ENCODE assay signal across 1 cellular context in the genomic region with DNA sequence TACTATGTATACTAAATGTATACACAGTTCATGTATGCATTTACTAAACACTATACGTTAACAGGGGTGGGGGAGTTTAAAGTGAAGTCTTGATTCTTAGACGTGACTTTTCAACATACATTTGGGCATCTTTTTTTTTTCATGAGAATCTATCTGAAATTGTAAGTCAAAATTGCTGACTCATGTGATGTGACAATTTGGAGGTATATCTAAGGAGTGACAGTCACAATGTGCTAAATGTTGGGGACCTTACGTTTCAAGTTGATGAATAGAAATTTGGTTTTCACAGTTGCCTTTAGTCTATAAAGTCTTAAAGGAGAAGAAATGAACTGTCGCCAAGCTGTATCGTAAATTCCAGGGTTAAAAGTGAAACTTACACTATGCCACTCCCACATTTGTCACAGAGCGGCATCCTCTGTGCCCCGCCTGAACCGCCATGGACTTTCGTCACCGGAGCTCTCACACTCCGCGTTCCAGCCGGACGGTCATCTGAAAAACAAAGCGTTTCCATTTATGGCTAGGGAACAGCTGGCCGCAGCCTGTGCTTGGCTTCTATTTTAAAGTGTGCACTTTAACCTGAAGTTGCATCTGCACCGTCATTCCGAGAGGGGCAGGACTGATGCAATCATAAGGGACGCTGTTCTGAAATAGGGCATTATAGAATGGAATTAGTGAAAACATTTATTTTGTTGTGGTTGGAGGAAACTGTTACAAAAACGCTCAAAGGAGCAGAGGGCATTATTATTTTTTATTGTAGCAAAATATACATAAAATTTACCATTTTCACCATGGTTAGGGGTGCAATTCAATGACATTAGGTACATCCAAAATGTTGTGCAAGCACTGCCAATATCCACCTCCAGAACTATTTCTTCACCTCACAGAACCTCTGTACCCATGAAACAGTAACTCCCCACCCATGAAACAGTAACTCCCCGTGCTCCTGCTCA.
TF ChIP-seq lines count a peak whose summit lies in the region.

No MANE protein-coding gene starts in this region.

TF ChIP-seq in K562, 482 proteins besides CTCF, POLR2A, EP300 and RAD21 (continued from another document and continues in another):
- TF ChIP-seq, protein P1, sequence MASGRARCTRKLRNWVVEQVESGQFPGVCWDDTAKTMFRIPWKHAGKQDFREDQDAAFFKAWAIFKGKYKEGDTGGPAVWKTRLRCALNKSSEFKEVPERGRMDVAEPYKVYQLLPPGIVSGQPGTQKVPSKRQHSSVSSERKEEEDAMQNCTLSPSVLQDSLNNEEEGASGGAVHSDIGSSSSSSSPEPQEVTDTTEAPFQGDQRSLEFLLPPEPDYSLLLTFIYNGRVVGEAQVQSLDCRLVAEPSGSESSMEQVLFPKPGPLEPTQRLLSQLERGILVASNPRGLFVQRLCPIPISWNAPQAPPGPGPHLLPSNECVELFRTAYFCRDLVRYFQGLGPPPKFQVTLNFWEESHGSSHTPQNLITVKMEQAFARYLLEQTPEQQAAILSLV (tag; IDR thresholded peaks at IDR 0.05): peak; percentile 49
- TF ChIP-seq ZNF717 (CRISPR knock-in tag; IDR thresholded peaks at IDR 0.05): no peak
- peak; percentile 24; the same call in 1 of the 2 replicates for TF ChIP-seq CREB1 (IDR thresholded peaks at IDR 0.05)
- TF ChIP-seq CREB1 (CRISPR knock-in tag; IDR thresholded peaks at IDR 0.05): peak; percentile 53; the same call in 1 of the 2 replicates
- no peak for TF ChIP-seq PRPF4 (IDR thresholded peaks at IDR 0.05; ENCODE audit: insufficient read depth, low read depth, low read length, poor library complexity, severe bottlenecking)
- TF ChIP-seq NCOA1 (IDR thresholded peaks at IDR 0.05; ENCODE audit: low read depth): no peak
- TF ChIP-seq STAT5B (CRISPR knock-in tag; IDR thresholded peaks at IDR 0.05): no peak
- TF ChIP-seq ZKSCAN1 (IDR thresholded peaks at IDR 0.05; ENCODE audit: low read depth, low read length): no peak
- peak; percentile 90 for TF ChIP-seq CEBPG (CRISPR knock-in tag; IDR thresholded peaks at IDR 0.05)
- peak; percentile 94 to 97 for TF ChIP-seq CEBPG (tag; conservative IDR thresholded peaks at IDR 0.05 in 1 of 2, IDR thresholded peaks at IDR 0.05 in 1 of 2)
- no peak for TF ChIP-seq BRCA1 (IDR thresholded peaks at IDR 0.05)
- TF ChIP-seq BRCA1 (CRISPR knock-in tag; IDR thresholded peaks at IDR 0.05): no peak
- no peak for TF ChIP-seq CC2D1A (IDR thresholded peaks at IDR 0.05)
- TF ChIP-seq SREBF2 (CRISPR knock-in tag; IDR thresholded peaks at IDR 0.05): no peak
- TF ChIP-seq BRD4 (IDR thresholded peaks at IDR 0.05): no peak
- TF ChIP-seq MTA1 (IDR thresholded peaks at IDR 0.05; ENCODE audit: borderline replicate concordance): no peak
- TF ChIP-seq HSF4 (CRISPR knock-in tag; IDR thresholded peaks at IDR 0.05; ENCODE audit: borderline replicate concordance): no peak
- TF ChIP-seq ATF1 (CRISPR knock-in tag; IDR thresholded peaks at IDR 0.05): no peak
- peak; percentile 80 for TF ChIP-seq ATF1 (tag; IDR thresholded peaks at IDR 0.05)
- TF ChIP-seq, protein P2, sequence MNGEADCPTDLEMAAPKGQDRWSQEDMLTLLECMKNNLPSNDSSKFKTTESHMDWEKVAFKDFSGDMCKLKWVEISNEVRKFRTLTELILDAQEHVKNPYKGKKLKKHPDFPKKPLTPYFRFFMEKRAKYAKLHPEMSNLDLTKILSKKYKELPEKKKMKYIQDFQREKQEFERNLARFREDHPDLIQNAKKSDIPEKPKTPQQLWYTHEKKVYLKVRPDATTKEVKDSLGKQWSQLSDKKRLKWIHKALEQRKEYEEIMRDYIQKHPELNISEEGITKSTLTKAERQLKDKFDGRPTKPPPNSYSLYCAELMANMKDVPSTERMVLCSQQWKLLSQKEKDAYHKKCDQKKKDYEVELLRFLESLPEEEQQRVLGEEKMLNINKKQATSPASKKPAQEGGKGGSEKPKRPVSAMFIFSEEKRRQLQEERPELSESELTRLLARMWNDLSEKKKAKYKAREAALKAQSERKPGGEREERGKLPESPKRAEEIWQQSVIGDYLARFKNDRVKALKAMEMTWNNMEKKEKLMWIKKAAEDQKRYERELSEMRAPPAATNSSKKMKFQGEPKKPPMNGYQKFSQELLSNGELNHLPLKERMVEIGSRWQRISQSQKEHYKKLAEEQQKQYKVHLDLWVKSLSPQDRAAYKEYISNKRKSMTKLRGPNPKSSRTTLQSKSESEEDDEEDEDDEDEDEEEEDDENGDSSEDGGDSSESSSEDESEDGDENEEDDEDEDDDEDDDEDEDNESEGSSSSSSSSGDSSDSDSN (IDR thresholded peaks at IDR 0.05; ENCODE audit: borderline replicate concordance in 1 of 2, low read depth in 2 of 2, low read length in 2 of 2): no peak
- TF ChIP-seq, protein P3, sequence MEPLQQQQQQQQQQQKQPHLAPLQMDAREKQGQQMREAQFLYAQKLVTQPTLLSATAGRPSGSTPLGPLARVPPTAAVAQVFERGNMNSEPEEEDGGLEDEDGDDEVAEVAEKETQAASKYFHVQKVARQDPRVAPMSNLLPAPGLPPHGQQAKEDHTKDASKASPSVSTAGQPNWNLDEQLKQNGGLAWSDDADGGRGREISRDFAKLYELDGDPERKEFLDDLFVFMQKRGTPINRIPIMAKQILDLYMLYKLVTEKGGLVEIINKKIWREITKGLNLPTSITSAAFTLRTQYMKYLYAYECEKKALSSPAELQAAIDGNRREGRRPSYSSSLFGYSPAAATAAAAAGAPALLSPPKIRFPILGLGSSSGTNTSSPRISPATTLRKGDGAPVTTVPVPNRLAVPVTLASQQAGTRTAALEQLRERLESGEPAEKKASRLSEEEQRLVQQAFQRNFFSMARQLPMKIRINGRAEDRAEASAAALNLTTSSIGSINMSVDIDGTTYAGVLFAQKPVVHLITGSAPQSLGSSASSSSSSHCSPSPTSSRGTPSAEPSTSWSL (CRISPR knock-in tag; IDR thresholded peaks at IDR 0.05; ENCODE audit: borderline replicate concordance): no peak
- no peak for TF ChIP-seq WHSC1 (IDR thresholded peaks at IDR 0.05; ENCODE audit: low read length)
- no peak for TF ChIP-seq HIVEP1 (CRISPR knock-in tag; IDR thresholded peaks at IDR 0.05)
- peak; percentile 71 for TF ChIP-seq POLR2H (tag; IDR thresholded peaks at IDR 0.05; ENCODE audit: low read depth)
- no peak for TF ChIP-seq IRF2 (CRISPR knock-in tag; IDR thresholded peaks at IDR 0.05)
- TF ChIP-seq TOE1 (IDR thresholded peaks at IDR 0.05; ENCODE audit: borderline replicate concordance): no peak
- TF ChIP-seq TOE1 (CRISPR knock-in tag; IDR thresholded peaks at IDR 0.05; ENCODE audit: borderline replicate concordance, low read depth): no peak
- TF ChIP-seq BRD9 (IDR thresholded peaks at IDR 0.05; ENCODE audit: low read depth, partially characterized antibody): peak; percentile 65
- TF ChIP-seq KLF1 (tag; IDR thresholded peaks at IDR 0.05): no peak
- peak; percentile 93 for TF ChIP-seq BACH1 (tag; IDR thresholded peaks at IDR 0.05)
- peak; percentile 26 for TF ChIP-seq HDAC3 (IDR thresholded peaks at IDR 0.05; ENCODE audit: borderline replicate concordance, partially characterized antibody)
- peak in 1 of 2 experiments; percentile 41; a peak in 1 of 4 replicates for TF ChIP-seq NRF1 (conservative IDR thresholded peaks at IDR 0.05 in 1 of 2, IDR thresholded peaks at IDR 0.05 in 1 of 2)
- TF ChIP-seq MEF2D (tag; conservative IDR thresholded peaks at IDR 0.05; ENCODE audit: low read depth): peak; percentile 91
- TF ChIP-seq, protein P4, sequence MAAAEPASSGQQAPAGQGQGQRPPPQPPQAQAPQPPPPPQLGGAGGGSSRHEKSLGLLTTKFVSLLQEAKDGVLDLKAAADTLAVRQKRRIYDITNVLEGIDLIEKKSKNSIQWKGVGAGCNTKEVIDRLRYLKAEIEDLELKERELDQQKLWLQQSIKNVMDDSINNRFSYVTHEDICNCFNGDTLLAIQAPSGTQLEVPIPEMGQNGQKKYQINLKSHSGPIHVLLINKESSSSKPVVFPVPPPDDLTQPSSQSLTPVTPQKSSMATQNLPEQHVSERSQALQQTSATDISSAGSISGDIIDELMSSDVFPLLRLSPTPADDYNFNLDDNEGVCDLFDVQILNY (CRISPR knock-in tag; IDR thresholded peaks at IDR 0.05): no peak
- TF ChIP-seq XRCC5 (IDR thresholded peaks at IDR 0.05; ENCODE audit: low read depth, low read length): no peak
- TF ChIP-seq, protein P5, sequence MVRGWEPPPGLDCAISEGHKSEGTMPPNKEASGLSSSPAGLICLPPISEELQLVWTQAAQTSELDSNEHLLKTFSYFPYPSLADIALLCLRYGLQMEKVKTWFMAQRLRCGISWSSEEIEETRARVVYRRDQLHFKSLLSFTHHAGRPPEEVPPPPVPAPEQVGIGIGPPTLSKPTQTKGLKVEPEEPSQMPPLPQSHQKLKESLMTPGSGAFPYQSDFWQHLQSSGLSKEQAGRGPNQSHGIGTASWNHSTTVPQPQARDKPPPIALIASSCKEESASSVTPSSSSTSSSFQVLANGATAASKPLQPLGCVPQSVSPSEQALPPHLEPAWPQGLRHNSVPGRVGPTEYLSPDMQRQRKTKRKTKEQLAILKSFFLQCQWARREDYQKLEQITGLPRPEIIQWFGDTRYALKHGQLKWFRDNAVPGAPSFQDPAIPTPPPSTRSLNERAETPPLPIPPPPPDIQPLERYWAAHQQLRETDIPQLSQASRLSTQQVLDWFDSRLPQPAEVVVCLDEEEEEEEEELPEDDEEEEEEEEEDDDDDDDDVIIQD (CRISPR knock-in tag; IDR thresholded peaks at IDR 0.05): no peak
- peak; percentile 54; the same call in 1 of the 2 replicates for TF ChIP-seq POLR2G (IDR thresholded peaks at IDR 0.05; ENCODE audit: low read depth, low read length)
- no peak for TF ChIP-seq ZNF212 (CRISPR knock-in tag; IDR thresholded peaks at IDR 0.05)
- TF ChIP-seq NEUROD1 (IDR thresholded peaks at IDR 0.05; ENCODE audit: borderline replicate concordance, low read depth, low read length, partially characterized antibody): no peak
- TF ChIP-seq SMARCA5 (IDR thresholded peaks at IDR 0.05): no peak
- TF ChIP-seq ZNF175 (CRISPR knock-in tag; IDR thresholded peaks at IDR 0.05; ENCODE audit: low read depth): peak; percentile 68; the same call in 1 of the 2 replicates
- TF ChIP-seq ILF3 (IDR thresholded peaks at IDR 0.05; ENCODE audit: borderline replicate concordance): no peak
- TF ChIP-seq, protein P6, sequence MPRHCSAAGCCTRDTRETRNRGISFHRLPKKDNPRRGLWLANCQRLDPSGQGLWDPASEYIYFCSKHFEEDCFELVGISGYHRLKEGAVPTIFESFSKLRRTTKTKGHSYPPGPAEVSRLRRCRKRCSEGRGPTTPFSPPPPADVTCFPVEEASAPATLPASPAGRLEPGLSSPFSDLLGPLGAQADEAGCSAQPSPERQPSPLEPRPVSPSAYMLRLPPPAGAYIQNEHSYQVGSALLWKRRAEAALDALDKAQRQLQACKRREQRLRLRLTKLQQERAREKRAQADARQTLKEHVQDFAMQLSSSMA (CRISPR knock-in tag; IDR thresholded peaks at IDR 0.05): no peak
- no peak for TF ChIP-seq IFI16 (CRISPR knock-in tag; IDR thresholded peaks at IDR 0.05)
- peak; percentile 41; the same call in 1 of the 2 replicates for TF ChIP-seq BHLHE40 (IDR thresholded peaks at IDR 0.05; ENCODE audit: low read length)
- TF ChIP-seq NFATC3 (IDR thresholded peaks at IDR 0.05): no peak
- TF ChIP-seq, protein P7, sequence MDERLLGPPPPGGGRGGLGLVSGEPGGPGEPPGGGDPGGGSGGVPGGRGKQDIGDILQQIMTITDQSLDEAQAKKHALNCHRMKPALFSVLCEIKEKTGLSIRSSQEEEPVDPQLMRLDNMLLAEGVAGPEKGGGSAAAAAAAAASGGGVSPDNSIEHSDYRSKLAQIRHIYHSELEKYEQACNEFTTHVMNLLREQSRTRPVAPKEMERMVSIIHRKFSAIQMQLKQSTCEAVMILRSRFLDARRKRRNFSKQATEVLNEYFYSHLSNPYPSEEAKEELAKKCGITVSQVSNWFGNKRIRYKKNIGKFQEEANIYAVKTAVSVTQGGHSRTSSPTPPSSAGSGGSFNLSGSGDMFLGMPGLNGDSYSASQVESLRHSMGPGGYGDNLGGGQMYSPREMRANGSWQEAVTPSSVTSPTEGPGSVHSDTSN (CRISPR knock-in tag; IDR thresholded peaks at IDR 0.05; ENCODE audit: low read depth): no peak
- TF ChIP-seq, protein P7 (tag; conservative IDR thresholded peaks at IDR 0.05; ENCODE audit: low read depth): peak; percentile 40; the same call in 1 of the 2 replicates
- TF ChIP-seq EP400 (IDR thresholded peaks at IDR 0.05): peak; percentile 78
- no peak for TF ChIP-seq SIRT6 (IDR thresholded peaks at IDR 0.05; ENCODE audit: low read depth, low read length)
- no peak for TF ChIP-seq PML (IDR thresholded peaks at IDR 0.05; ENCODE audit: low read length)
- peak; percentile 40 for TF ChIP-seq MEIS2 (IDR thresholded peaks at IDR 0.05; ENCODE audit: partially characterized antibody)
- peak in 1 of 3 experiments; percentile 58 for TF ChIP-seq YY1 (IDR thresholded peaks at IDR 0.05; ENCODE audit: borderline replicate concordance in 1 of 3, control insufficient read depth in 1 of 3, extremely low read depth in 1 of 3, insufficient read depth in 3 of 3, insufficient read length in 1 of 3, insufficient replicate concordance in 2 of 3, low read depth in 1 of 3, low read length in 2 of 3)
- peak; percentile 99 for TF ChIP-seq MAFF (IDR thresholded peaks at IDR 0.05; ENCODE audit: low read length)
- peak; percentile 54 for TF ChIP-seq FOSL1 (tag; conservative IDR thresholded peaks at IDR 0.05)
